In the genomic region with DNA sequence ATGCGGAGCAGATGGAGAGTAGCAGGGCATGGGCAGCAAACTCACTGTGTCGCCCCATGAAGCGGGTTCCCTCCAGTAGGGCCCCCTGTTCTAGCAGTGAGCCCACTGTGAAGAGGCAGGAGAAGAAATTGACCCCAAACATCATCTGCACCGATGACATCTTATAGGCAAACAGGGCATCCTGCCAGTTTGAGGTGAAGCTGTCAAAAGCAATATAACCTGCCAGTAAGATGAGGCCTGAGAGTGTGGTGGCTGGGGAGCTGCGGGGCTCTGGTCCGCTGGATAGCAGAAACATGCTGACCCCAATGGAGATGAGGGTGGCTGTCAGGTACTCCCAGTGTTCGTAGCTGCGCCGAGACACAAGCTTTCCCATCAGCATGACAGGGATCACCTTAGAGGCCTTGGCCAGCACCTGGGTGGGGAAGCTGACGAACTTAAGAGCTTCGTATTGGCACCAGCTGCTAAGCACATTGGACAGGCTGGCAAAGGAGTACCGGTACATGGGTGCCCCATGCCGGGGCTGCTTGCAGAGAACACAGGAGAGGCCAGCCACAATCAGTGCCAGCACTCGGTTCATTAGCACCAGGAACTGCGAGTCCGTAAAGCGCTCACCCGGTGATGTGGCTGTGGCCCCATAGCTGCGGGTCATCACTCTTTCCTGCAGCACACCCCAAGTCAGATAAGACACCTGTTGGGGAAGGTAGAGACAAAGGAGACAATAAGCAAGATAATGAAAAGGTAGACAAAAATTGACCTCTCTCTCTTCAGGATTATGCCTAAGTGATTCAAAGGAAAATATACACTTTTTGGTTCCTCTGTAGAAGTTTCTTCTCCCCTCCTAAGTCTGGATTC, we compare ENCODE assay signal across 8 cellular contexts. TPM values are rescaled to one million over a fixed set of nuclear protein-coding genes. Genes with fewer than 3 reads are reported as not detected.
DNase-seq lines count a peak whose midpoint lies in the region; ATAC-seq and TF ChIP-seq lines count a peak whose summit lies in the region.

No MANE protein-coding gene starts in this region.

- no peak overlapping the region for H3K4me3 ChIP-seq in adipocyte (ENCODE audit: low read length)
- H3K4me3 ChIP-seq in trophoblast cell (ENCODE audit: low read depth, low read length) = peak overlapping the region; percentile 2

- H2BK120ac ChIP-seq in trophoblast cell (ENCODE audit: insufficient read depth, low read length, poor library complexity) = no peak overlapping the region

- TF ChIP-seq CTCF in omental fat pad (IDR thresholded peaks at IDR 0.05) = no peak

- no peak overlapping the region for H3K27ac ChIP-seq in trophoblast cell (ENCODE audit: low read depth, low read length)

- DNase-seq in ELR (ENCODE audit: low read depth) = peak; percentile 48
- DNase-seq in NAMALWA (ENCODE audit: low spot score) = peak; percentile 70
- no peak for DNase-seq in adipocyte (ENCODE audit: low read depth)
- peak; percentile 26 to 44 for DNase-seq in trophoblast cell
- DNase-seq in omental fat pad (ENCODE audit: low spot score) = no peak
- DNase-seq in NCI-H1930 (lab: John Stamatoyannopoulos, UW) = no peak
- DNase-seq in pons (ENCODE audit: low spot score) = no peak

- no CpG with 5 or more reads among the region's 19 CpGs for WGBS in trophoblast cell (ENCODE audit: extremely low coverage, insufficient coverage, insufficient read length)

- H3K36me3 ChIP-seq in adipocyte (ENCODE audit: control insufficient read depth, insufficient read depth, low read length, severe bottlenecking) (peaks cover 58% of the 10 kb centered on the region), trophoblast cell (ENCODE audit: control insufficient read depth in 1 of 2, insufficient read depth in 2 of 2, low read length in 2 of 2) (peaks cover 47 to 66% of the 10 kb centered on the region in 2 experiments)

- no peak overlapping the region for H4K12ac ChIP-seq in trophoblast cell (ENCODE audit: low read depth, low read length)

- H2AK5ac ChIP-seq in trophoblast cell (ENCODE audit: low read length) = no peak overlapping the region

- no peak overlapping the region for H2BK5ac ChIP-seq in trophoblast cell (ENCODE audit: low read depth, low read length, poor library complexity)

- ATAC-seq in HG03097 (IDR thresholded peaks at IDR 0.05; ENCODE audit: low FRiP score, unreplicated experiment) (no peak), omental fat pad (ENCODE audit: low FRiP score) (no peak)

- no peak overlapping the region for H3K23ac ChIP-seq in trophoblast cell (ENCODE audit: low read length)

- no peak overlapping the region for H2BK12ac ChIP-seq in trophoblast cell (ENCODE audit: low read length)

- H3K79me2 ChIP-seq in trophoblast cell (ENCODE audit: control insufficient read depth, insufficient read depth, low read length, poor library complexity) = peaks cover 8% of the 10 kb centered on the region

- no peak overlapping the region for H3K4me2 ChIP-seq in trophoblast cell (ENCODE audit: low read length)

- no peak overlapping the region for H3K14ac ChIP-seq in trophoblast cell (ENCODE audit: low read length)

- no peaks in the 10 kb centered on the region for H3K9me3 ChIP-seq in adipocyte (ENCODE audit: control insufficient read depth, low read length)
- no peaks in the 10 kb centered on the region for H3K9me3 ChIP-seq in trophoblast cell (ENCODE audit: insufficient read depth, low read depth, low read length)

- H3K9ac ChIP-seq in adipocyte (ENCODE audit: low read length) = peak overlapping the region; percentile 23
- H3K9ac ChIP-seq in trophoblast cell (ENCODE audit: low read length) = no peak overlapping the region

- H4K91ac ChIP-seq in trophoblast cell (ENCODE audit: low read depth, low read length) = no peak overlapping the region

- H3K27me3 ChIP-seq in adipocyte (replicated peaks; ENCODE audit: control insufficient read depth, insufficient read depth, low read length) = no peaks in the 10 kb centered on the region
- H3K27me3 ChIP-seq in trophoblast cell (ENCODE audit: insufficient read depth, low read length) = no peaks in the 10 kb centered on the region

- H3K4me1 ChIP-seq in adipocyte (ENCODE audit: control insufficient read depth, insufficient read depth, low read length) = peaks cover 15% of the 10 kb centered on the region
- H3K4me1 ChIP-seq in trophoblast cell (ENCODE audit: control insufficient read depth in 1 of 2, insufficient read depth in 2 of 2, low read length in 2 of 2) = peaks cover 9% of the 10 kb centered on the region in 2 experiments

- H3K18ac ChIP-seq in trophoblast cell (ENCODE audit: low read length) = no peak overlapping the region

- H3K4ac ChIP-seq in trophoblast cell (ENCODE audit: low read depth, low read length) = no peak overlapping the region

- H4K8ac ChIP-seq in trophoblast cell (ENCODE audit: low read depth, low read length) = no peak overlapping the region

- no peak overlapping the region for H2AFZ ChIP-seq in trophoblast cell (ENCODE audit: insufficient read depth, low read length, poor library complexity)

- peaks cover 9% of the 10 kb centered on the region for H3K79me1 ChIP-seq in trophoblast cell (ENCODE audit: low read length)

RNA-seq across cellular contexts. Expression of a gene that starts 2.1 kb away (rescaled TPM):
- polyA plus RNA-seq in trophoblast cell (2013) = 48.9 and 52.5 TPM in 2 replicates
- total RNA-seq in omental fat pad = 10 to 100 TPM; 25.3 to 31.9 (median 30.4) TPM

RNA-seq across cellular contexts. Expression of a gene that starts 8.3 kb away (rescaled TPM):
- 916 and 940 TPM in 2 replicates for polyA plus RNA-seq in trophoblast cell (2013)
- total RNA-seq in omental fat pad = 1,000 to 10,000 TPM in 1 of 4 donors, 100 to 1,000 TPM in 3; 553 to 1,198 (median 846) TPM

RNA-seq across cellular contexts. Expression of a gene that starts 10.2 kb away (rescaled TPM):
- polyA plus RNA-seq in trophoblast cell (2013) = 8.6 and 10.1 TPM in 2 replicates
- total RNA-seq in omental fat pad = 10 to 100 TPM; 13.1 to 25.5 (median 15.3) TPM

RNA-seq across cellular contexts. Expression of a gene that starts 15.1 kb away (rescaled TPM):
- polyA plus RNA-seq in trophoblast cell (2013) = 0.01 TPM in 2 replicates
- total RNA-seq in omental fat pad = under 1 TPM in 1 of 4 donors, not detected in 3; 0.19 TPM

RNA-seq across cellular contexts. Expression of a gene that starts 31.8 kb away (rescaled TPM):
- polyA plus RNA-seq in trophoblast cell (2013) = 99.2 and 101 TPM in 2 replicates
- total RNA-seq in omental fat pad = 100 to 1,000 TPM in 1 of 4 donors, 10 to 100 TPM in 3; 61.7 to 317 (median 87.0) TPM

Comparison
In these comparisons a context has a peak if more than half of its experiments do, and no peak if none do; other contexts are left out.
1. DNase-seq: peak in ELR (single experiment), NAMALWA (single experiment) and trophoblast cell (2 of 2); none in adipocyte (single experiment), omental fat pad (single experiment), NCI-H1930 (0 of 2) and pons (single experiment).